In the genomic region with DNA sequence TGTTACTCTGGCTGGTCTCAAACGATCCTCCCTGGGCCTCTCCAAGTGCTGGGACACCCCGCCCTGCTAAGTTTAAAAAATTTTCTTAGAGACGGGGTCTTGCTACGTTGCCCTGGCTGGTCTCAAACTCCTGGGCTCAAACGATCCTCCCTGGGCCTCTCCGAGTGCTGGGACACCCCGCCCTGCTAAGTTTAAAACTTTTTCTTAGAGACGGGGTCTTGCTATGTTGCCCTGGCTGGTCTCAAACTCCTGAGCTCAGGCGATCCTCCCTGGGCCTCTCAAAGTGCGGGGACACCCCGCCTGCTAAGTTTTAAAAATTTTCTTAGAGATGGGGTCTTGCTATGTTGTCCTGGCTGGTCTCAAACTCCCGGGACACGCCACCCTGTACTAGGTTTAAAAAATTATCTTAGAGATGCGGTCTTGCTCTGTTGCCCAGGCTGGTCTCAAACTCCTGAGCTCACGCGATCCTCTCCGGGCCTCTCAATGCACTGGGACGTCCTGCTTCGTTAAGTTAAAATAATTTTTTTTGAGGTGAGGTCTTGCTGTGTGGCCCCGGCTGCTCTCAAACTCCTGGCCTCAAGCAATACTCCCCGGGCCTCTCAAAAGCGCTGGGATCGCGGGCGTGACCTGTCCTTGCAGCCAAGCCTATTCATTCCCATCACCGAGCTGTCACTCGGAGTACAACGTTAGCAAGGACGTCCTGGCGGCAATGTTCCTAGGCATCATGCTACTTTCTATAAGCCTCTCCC, we compare ENCODE assay signal across 8 cellular contexts. TPM values are rescaled to one million over a fixed set of nuclear protein-coding genes. Genes with fewer than 3 reads are reported as not detected.
DNase-seq lines count a peak whose midpoint lies in the region; ATAC-seq, FAIRE-seq and TF ChIP-seq lines count a peak whose summit lies in the region.

No MANE protein-coding gene starts in this region.

- H3K36me3 Mint-ChIP-seq in HFFc6 (ENCODE audit: low read depth): peaks cover 37% of the 10 kb centered on the region
- peaks cover 13% of the 10 kb centered on the region for H3K36me3 Mint-ChIP-seq in activated naive CD4-positive, alpha-beta T cell treated with anti-CD3 and anti-CD28 coated beads, Interleukin-2, amount 50 U/mL, for 24 hours

- peak overlapping the region; percentile 95 for H3K4me3 Mint-ChIP-seq in HFFc6
- H3K4me3 Mint-ChIP-seq in activated naive CD4-positive, alpha-beta T cell treated with anti-CD3 and anti-CD28 coated beads, Interleukin-2, amount 50 U/mL, for 24 hours: peak overlapping the region; percentile 94

- peak overlapping the region; percentile 99 for H3K4me3 ChIP-seq in iPS-15b (ENCODE audit: low read depth, low read length)

- peak overlapping the region; percentile 99 for H3K9ac ChIP-seq in iPS-15b (ENCODE audit: low read depth, low read length)

- H3K27ac Mint-ChIP-seq in HFFc6: peak overlapping the region; percentile 91
- peak overlapping the region; percentile 96 for H3K27ac Mint-ChIP-seq in activated naive CD4-positive, alpha-beta T cell treated with anti-CD3 and anti-CD28 coated beads, Interleukin-2, amount 50 U/mL, for 24 hours

- H3K9me3 ChIP-seq in iPS-15b (ENCODE audit: control insufficient read depth, insufficient read depth, low read length): no peaks in the 10 kb centered on the region

- no peak for ATAC-seq in HG03097 (IDR thresholded peaks at IDR 0.05; ENCODE audit: low FRiP score, unreplicated experiment)
- no peak for ATAC-seq in HG03571 (IDR thresholded peaks at IDR 0.05; ENCODE audit: unreplicated experiment)
- no peak for ATAC-seq in GM21381 (IDR thresholded peaks at IDR 0.05; ENCODE audit: unreplicated experiment)

- H3K27me3 ChIP-seq in iPS-15b (ENCODE audit: control insufficient read depth, insufficient read depth, low read length): no peaks in the 10 kb centered on the region

- no peaks in the 10 kb centered on the region for H3K4me1 ChIP-seq in iPS-15b (ENCODE audit: control insufficient read depth, insufficient read depth, low read length)

- H3K36me3 ChIP-seq in iPS-15b (ENCODE audit: control insufficient read depth, insufficient read depth, low read length): peaks cover 66% of the 10 kb centered on the region

- H3K9me3 Mint-ChIP-seq in HFFc6: no peaks in the 10 kb centered on the region
- H3K9me3 Mint-ChIP-seq in activated naive CD4-positive, alpha-beta T cell treated with anti-CD3 and anti-CD28 coated beads, Interleukin-2, amount 50 U/mL, for 24 hours: no peaks in the 10 kb centered on the region

- TF ChIP-seq CTCF in HFFc6 (IDR thresholded peaks at IDR 0.05): no peak
- no peak for TF ChIP-seq CTCF in D721Med (IDR thresholded peaks at IDR 0.05; ENCODE audit: insufficient read depth, missing control alignments)

- peaks cover 42% of the 10 kb centered on the region for H3K4me1 Mint-ChIP-seq in HFFc6 (ENCODE audit: low read depth)
- H3K4me1 Mint-ChIP-seq in activated naive CD4-positive, alpha-beta T cell treated with anti-CD3 and anti-CD28 coated beads, Interleukin-2, amount 50 U/mL, for 24 hours: peaks cover 43% of the 10 kb centered on the region

- peaks cover 6% of the 10 kb centered on the region for H3K27me3 Mint-ChIP-seq in HFFc6 (ENCODE audit: insufficient read depth)
- H3K27me3 Mint-ChIP-seq in activated naive CD4-positive, alpha-beta T cell treated with anti-CD3 and anti-CD28 coated beads, Interleukin-2, amount 50 U/mL, for 24 hours: no peaks in the 10 kb centered on the region

- FAIRE-seq in D721Med (lab: Jason Lieb, UNC): no peak

- DNase-seq in HFFc6 (no peak), D721Med (ENCODE audit: insufficient read length, low spot score) (no peak)
- peak; percentile 26 for DNase-seq in stimulated activated CD8-positive, alpha-beta memory T cell treated with anti-CD3 and anti-CD28 coated beads, Interleukin-4, amount 100 ng/mL, for 48 hours

RNA-seq across cellular contexts. Expression of a gene that starts 1.1 kb away (rescaled TPM):
- 100 to 1,000 TPM; 295 to 345 (median 320) TPM for total RNA-seq in HFFc6 (2021; fragmentation: NEBNext Ultra II Directional; extraction: Animal tissue kit (Norgen Biotek cat#: 25700))

RNA-seq across cellular contexts. Expression of a gene that starts 54.2 kb away (rescaled TPM):
- under 1 TPM in 2 of 6 experiments, not detected in 4; 0.09 to 0.13 TPM for total RNA-seq in HFFc6 (2021; fragmentation: NEBNext Ultra II Directional; extraction: Animal tissue kit (Norgen Biotek cat#: 25700))
